ENCODE assay signal across 12 cellular contexts in the genomic region with DNA sequence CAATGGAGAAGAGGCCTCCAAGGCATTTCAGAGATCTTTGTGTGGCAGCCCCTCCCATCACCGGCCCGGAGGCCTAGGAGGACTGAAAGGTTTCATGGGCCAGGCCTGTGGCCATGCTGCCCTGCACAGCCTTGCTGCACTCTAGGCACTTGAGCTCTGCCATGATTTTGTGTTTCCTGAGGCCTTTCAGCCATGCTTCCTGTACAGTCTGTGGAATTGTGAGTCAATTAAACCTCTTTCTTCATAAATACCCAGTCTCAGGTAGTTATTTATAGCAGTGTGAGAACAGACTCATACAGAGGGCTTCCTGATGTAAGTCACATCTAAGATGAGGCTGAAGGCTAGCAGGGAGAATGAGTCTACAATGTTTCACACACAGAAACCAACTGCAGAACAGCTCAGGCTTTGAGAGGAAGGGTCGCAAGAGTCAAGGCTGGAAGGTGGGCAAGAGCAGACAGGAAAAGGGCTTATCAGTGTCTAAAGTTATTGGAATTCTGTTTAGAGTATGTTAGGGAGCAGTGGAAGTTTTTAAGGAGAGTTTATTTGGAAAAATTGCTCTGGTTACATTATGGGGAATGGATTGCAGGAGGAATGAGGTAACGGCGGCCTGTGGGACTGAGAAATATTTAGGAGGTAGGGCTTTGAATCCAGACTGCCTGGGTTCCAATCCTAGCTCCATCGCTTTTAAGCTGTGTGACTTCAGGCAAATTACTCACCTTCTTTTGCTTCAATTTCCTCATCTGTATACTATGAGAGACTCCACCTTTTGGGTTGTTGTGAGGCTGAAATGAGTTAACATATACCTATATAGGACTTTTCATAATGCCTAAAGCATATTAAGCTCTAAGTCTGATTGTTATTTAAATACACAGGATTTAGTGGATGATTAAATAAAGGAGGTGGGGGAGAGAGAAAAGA.
DNase-seq lines count a peak whose midpoint lies in the region; ATAC-seq and TF ChIP-seq lines count a peak whose summit lies in the region.
"Had no signal": no experiment of that assay in that cellular context is flagged by ENCODE, and none has a peak within 500 bp of the region (broad histone marks: within the 10 kb centered on the region; RNA-seq: fewer than 3 reads in every experiment).

No MANE protein-coding gene starts in this region.

- no peak for DNase-seq in activated CD8-positive, alpha-beta T cell treated with anti-CD3 and anti-CD28 coated beads for 36 hours
- DNase-seq in activated CD8-positive, alpha-beta T cell treated with anti-CD3 and anti-CD28 coated beads, Interleukin-2, amount 10 ng/mL, durations not matched to agents 7 days and 5 days = no peak
- DNase-seq in epithelial cell of prostate (ENCODE audit: low read depth, low spot score) (peak; percentile 43), left lobe of liver (ENCODE audit: low spot score) (no peak), DMS 273 (lab: John Stamatoyannopoulos, UW; ENCODE audit: unreplicated experiment) (no peak)
- DNase-seq in stimulated activated naive B cell treated with anti-CD40 and anti-IgM and Interleukin-4, amounts not matched to agents 10 μg/mL and 1 μg/mL and 100 μg/mL, for 72 hours = no peak
- DNase-seq: KG1, lower lobe of right lung had no signal

- CTCF ChIA-PET in activated CD8-positive, alpha-beta T cell treated with anti-CD3 and anti-CD28 coated beads for 36 hours (lab: Charles Lee) = no interaction called here
- CTCF ChIA-PET in activated CD8-positive, alpha-beta T cell treated with anti-CD3 and anti-CD28 coated beads, Interleukin-2, amount 10 ng/mL, durations not matched to agents 7 days and 5 days (lab: Charles Lee) = interaction anchor here (0.8 to 1.0 kb wide), 2 partner anchors 23 to 423 kb away, joined by 3 read pairs; no protein-coding TSS in a partner anchor

- intact Hi-C loops in activated CD8-positive, alpha-beta T cell treated with anti-CD3 and anti-CD28 coated beads for 36 hours (cut with micrococcal nuclease) = no loop called here

- no peak overlapping the region for H3K4me3 Mint-ChIP-seq in activated CD8-positive, alpha-beta T cell treated with anti-CD3 and anti-CD28 coated beads for 36 hours
- H3K4me3 Mint-ChIP-seq in activated CD8-positive, alpha-beta T cell treated with anti-CD3 and anti-CD28 coated beads, Interleukin-2, amount 10 ng/mL, durations not matched to agents 7 days and 5 days = no peak overlapping the region
- H3K4me3 Mint-ChIP-seq in stimulated activated naive B cell treated with anti-CD40 and anti-IgM and Interleukin-4, amounts not matched to agents 10 μg/mL and 1 μg/mL and 100 μg/mL, for 72 hours = no peak overlapping the region

- TF ChIP-seq CTCF in activated CD8-positive, alpha-beta T cell treated with anti-CD3 and anti-CD28 coated beads for 36 hours (IDR thresholded peaks at IDR 0.05) = no peak

- peak; percentile 45 for ATAC-seq in activated CD8-positive, alpha-beta T cell treated with anti-CD3 and anti-CD28 coated beads for 36 hours
- no peak for ATAC-seq in activated CD8-positive, alpha-beta T cell treated with anti-CD3 and anti-CD28 coated beads, Interleukin-2, amount 10 ng/mL, durations not matched to agents 7 days and 5 days
- peak; percentile 36 for ATAC-seq in HG03196 (IDR thresholded peaks at IDR 0.05; ENCODE audit: unreplicated experiment)
- ATAC-seq in stimulated activated naive B cell treated with anti-CD40 and anti-IgM and Interleukin-4, amounts not matched to agents 10 μg/mL and 1 μg/mL and 100 μg/mL, for 72 hours (replicated peaks) = peak in 1 of 2 donors; percentile 14
- no peak for ATAC-seq in left lobe of liver
- ATAC-seq in GM19035 (IDR thresholded peaks at IDR 0.05; ENCODE audit: unreplicated experiment) = no peak
- ATAC-seq: lower lobe of right lung had no signal

- peak overlapping the region; percentile 11 for H3K27ac Mint-ChIP-seq in activated CD8-positive, alpha-beta T cell treated with anti-CD3 and anti-CD28 coated beads for 36 hours
- H3K27ac Mint-ChIP-seq in activated CD8-positive, alpha-beta T cell treated with anti-CD3 and anti-CD28 coated beads, Interleukin-2, amount 10 ng/mL, durations not matched to agents 7 days and 5 days = no peak overlapping the region
- peak overlapping the region; percentile 74 for H3K27ac Mint-ChIP-seq in stimulated activated naive B cell treated with anti-CD40 and anti-IgM and Interleukin-4, amounts not matched to agents 10 μg/mL and 1 μg/mL and 100 μg/mL, for 72 hours
- H3K27ac Mint-ChIP-seq: activated T-helper 2 cell treated with anti-CD3 and anti-CD28 coated beads, Interferon-gamma antibody, Interleukin-2, Interleukin-4, amounts not matched to agents 10 μg/mL and 5 μg/mL and 100 μg/mL, durations not matched to agents 14 hours and 24 hours and 36 hours had no signal

- no peaks in the 10 kb centered on the region for H3K4me1 Mint-ChIP-seq in activated CD8-positive, alpha-beta T cell treated with anti-CD3 and anti-CD28 coated beads for 36 hours (ENCODE audit: low read depth)
- H3K4me1 Mint-ChIP-seq in activated CD8-positive, alpha-beta T cell treated with anti-CD3 and anti-CD28 coated beads, Interleukin-2, amount 10 ng/mL, durations not matched to agents 7 days and 5 days (ENCODE audit: low read depth) = no peaks in the 10 kb centered on the region
- peaks cover 42 to 44% of the 10 kb centered on the region in 2 donors for H3K4me1 Mint-ChIP-seq in stimulated activated naive B cell treated with anti-CD40 and anti-IgM and Interleukin-4, amounts not matched to agents 10 μg/mL and 1 μg/mL and 100 μg/mL, for 72 hours

- no peaks in the 10 kb centered on the region for H3K9me3 Mint-ChIP-seq in activated CD8-positive, alpha-beta T cell treated with anti-CD3 and anti-CD28 coated beads for 36 hours
- H3K9me3 Mint-ChIP-seq in activated CD8-positive, alpha-beta T cell treated with anti-CD3 and anti-CD28 coated beads, Interleukin-2, amount 10 ng/mL, durations not matched to agents 7 days and 5 days (ENCODE audit: insufficient read depth) = no peaks in the 10 kb centered on the region
- peaks cover 4% of the 10 kb centered on the region in 2 donors for H3K9me3 Mint-ChIP-seq in stimulated activated naive B cell treated with anti-CD40 and anti-IgM and Interleukin-4, amounts not matched to agents 10 μg/mL and 1 μg/mL and 100 μg/mL, for 72 hours
- H3K9me3 Mint-ChIP-seq: activated T-helper 2 cell treated with anti-CD3 and anti-CD28 coated beads, Interferon-gamma antibody, Interleukin-2, Interleukin-4, amounts not matched to agents 10 μg/mL and 5 μg/mL and 100 μg/mL, durations not matched to agents 14 hours and 24 hours and 36 hours had no signal

- H3K36me3 Mint-ChIP-seq in activated CD8-positive, alpha-beta T cell treated with anti-CD3 and anti-CD28 coated beads for 36 hours (ENCODE audit: low read depth) = no peaks in the 10 kb centered on the region
- no peaks in the 10 kb centered on the region for H3K36me3 Mint-ChIP-seq in activated CD8-positive, alpha-beta T cell treated with anti-CD3 and anti-CD28 coated beads, Interleukin-2, amount 10 ng/mL, durations not matched to agents 7 days and 5 days (ENCODE audit: low read depth)
- H3K36me3 Mint-ChIP-seq in stimulated activated naive B cell treated with anti-CD40 and anti-IgM and Interleukin-4, amounts not matched to agents 10 μg/mL and 1 μg/mL and 100 μg/mL, for 72 hours = peaks cover 4 to 8% of the 10 kb centered on the region in 2 donors

- H3K27me3 Mint-ChIP-seq in activated CD8-positive, alpha-beta T cell treated with anti-CD3 and anti-CD28 coated beads for 36 hours = peaks cover 6% of the 10 kb centered on the region
- H3K27me3 Mint-ChIP-seq in activated CD8-positive, alpha-beta T cell treated with anti-CD3 and anti-CD28 coated beads, Interleukin-2, amount 10 ng/mL, durations not matched to agents 7 days and 5 days (ENCODE audit: low read depth) = peaks cover 4% of the 10 kb centered on the region
- peaks cover 0 to 3% of the 10 kb centered on the region in 2 donors for H3K27me3 Mint-ChIP-seq in stimulated activated naive B cell treated with anti-CD40 and anti-IgM and Interleukin-4, amounts not matched to agents 10 μg/mL and 1 μg/mL and 100 μg/mL, for 72 hours

- POLR2A ChIA-PET in activated CD8-positive, alpha-beta T cell treated with anti-CD3 and anti-CD28 coated beads for 36 hours (lab: Charles Lee) = no interaction called here
- POLR2A ChIA-PET in activated CD8-positive, alpha-beta T cell treated with anti-CD3 and anti-CD28 coated beads, Interleukin-2, amount 10 ng/mL, durations not matched to agents 7 days and 5 days (lab: Charles Lee) = no interaction called here

- H3K27ac ChIP-seq in epithelial cell of prostate = peak overlapping the region; percentile 76
- H3K27ac ChIP-seq: lower lobe of right lung, upper lobe of left lung had no signal

Comparison
In these comparisons a context has a peak if more than half of its experiments do, and no peak if none do; other contexts are left out.
1. ATAC-seq: peak in activated CD8-positive, alpha-beta T cell treated with anti-CD3 and anti-CD28 coated beads for 36 hours (single experiment) and HG03196 (single experiment); none in activated CD8-positive, alpha-beta T cell treated with anti-CD3 and anti-CD28 coated beads, Interleukin-2, amount 10 ng/mL, durations not matched to agents 7 days and 5 days (single experiment), left lobe of liver (single experiment) and GM19035 (single experiment).